In the genomic region with DNA sequence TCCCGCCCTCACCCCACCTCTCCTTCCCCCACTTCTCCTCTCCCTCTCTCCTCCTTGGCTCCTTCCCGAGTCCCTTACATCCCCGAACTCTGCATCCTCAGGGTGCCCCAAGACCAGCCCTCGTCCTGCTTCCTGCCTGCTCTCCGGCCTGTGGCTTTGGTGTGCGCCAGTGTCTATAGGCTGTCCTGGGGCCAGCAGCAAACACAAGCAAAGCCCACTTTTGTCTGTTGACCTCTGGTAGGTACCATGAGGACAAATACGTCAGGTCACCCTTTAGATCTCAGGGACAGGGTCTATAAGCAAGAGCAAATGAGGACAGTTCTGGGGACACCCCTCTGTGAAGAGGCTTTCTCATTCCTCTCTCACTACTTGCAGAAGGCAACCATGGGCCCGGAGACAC, we compare ENCODE assay signal across 8 cellular contexts. TPM values are rescaled to one million over a fixed set of nuclear protein-coding genes. Genes with fewer than 3 reads are reported as not detected.
DNase-seq lines count a peak whose midpoint lies in the region; ATAC-seq, FAIRE-seq and TF ChIP-seq lines count a peak whose summit lies in the region.

No MANE protein-coding gene starts in this region.

- H3K36me3 Mint-ChIP-seq in Calu3 (ENCODE audit: insufficient read depth, unreplicated experiment) (peaks cover 11% of the 10 kb centered on the region), progenitor cell of endocrine pancreas (ENCODE audit: insufficient read depth) (no peaks in the 10 kb centered on the region)

- CTCF ChIA-PET in Calu3 (lab: Charles Lee): interaction anchor here (0.6 kb wide), 1 partner anchor 11 kb away, joined by 3 read pairs; no protein-coding TSS in a partner anchor

- no peak for ATAC-seq in GM18519 (IDR thresholded peaks at IDR 0.05; ENCODE audit: low FRiP score, unreplicated experiment)

- WGBS in esophagus muscularis mucosa: 46% methylated on average over 3 of the region's 8 CpGs

- intact Hi-C loops in Calu3 (cut with micrococcal nuclease; ENCODE audit: unreplicated experiment): no loop called here
- intact Hi-C loops in esophagus muscularis mucosa (cut with DNase I): no loop called here

- H3K27ac Mint-ChIP-seq in Calu3 (ENCODE audit: unreplicated experiment) (peak overlapping the region; percentile 60), progenitor cell of endocrine pancreas (peak overlapping the region; percentile 85)

- H3K4me1 ChIP-seq in esophagus muscularis mucosa: peaks cover 11 to 18% (median 16%) of the 10 kb centered on the region in 4 donors

- H3K4me1 Mint-ChIP-seq in Calu3 (ENCODE audit: low read depth, unreplicated experiment): peaks cover 8% of the 10 kb centered on the region
- H3K4me1 Mint-ChIP-seq in progenitor cell of endocrine pancreas (ENCODE audit: low read depth): peaks cover 5% of the 10 kb centered on the region

- H3K4me3 Mint-ChIP-seq in Calu3 (ENCODE audit: low read depth, unreplicated experiment) (peak overlapping the region; percentile 73), progenitor cell of endocrine pancreas (ENCODE audit: low read depth) (peak overlapping the region; percentile 75)

- peak overlapping the region; percentile 78 to 87 (median 86) for H3K27ac ChIP-seq in esophagus muscularis mucosa (replicated peaks in 1 of 4)

- BruUV-seq in Calu3 (replicated peaks; lab: Mats Ljungman, UMichigan): no TSS peak

- H3K9me3 Mint-ChIP-seq in Calu3 (ENCODE audit: low read depth, unreplicated experiment) (no peaks in the 10 kb centered on the region), progenitor cell of endocrine pancreas (ENCODE audit: low read depth) (no peaks in the 10 kb centered on the region)

- no peak for TF ChIP-seq POLR2A in esophagus muscularis mucosa (IDR thresholded peaks at IDR 0.05; ENCODE audit: low read depth)

- H3K9me3 ChIP-seq in esophagus muscularis mucosa: no peaks in the 10 kb centered on the region

- no peak for TF ChIP-seq CTCF in Calu3 (IDR thresholded peaks at IDR 0.05; ENCODE audit: unreplicated experiment)
- TF ChIP-seq CTCF in esophagus muscularis mucosa (IDR thresholded peaks at IDR 0.05): no peak
- TF ChIP-seq CTCF in progenitor cell of endocrine pancreas (IDR thresholded peaks at IDR 0.05; ENCODE audit: unreplicated experiment): no peak
- no peak for TF ChIP-seq CTCF in D721Med (IDR thresholded peaks at IDR 0.05; ENCODE audit: insufficient read depth, missing control alignments)

- DNase-seq in Calu3: no peak
- peak; percentile 18 for DNase-seq in RPMI7951 (ENCODE audit: low read depth)
- no peak for DNase-seq in esophagus muscularis mucosa (ENCODE audit: extremely low spot score)
- no peak for DNase-seq in progenitor cell of endocrine pancreas (ENCODE audit: low spot score, unreplicated experiment)
- no peak for DNase-seq in D721Med (ENCODE audit: insufficient read length, low spot score)
- DNase-seq in glomerular visceral epithelial cell (ENCODE audit: extremely low spot score): no peak
- DNase-seq in SIG-M5 (lab: John Stamatoyannopoulos, UW): no peak

- peak overlapping the region; percentile 71 to 79 (median 76) for H3K4me3 ChIP-seq in esophagus muscularis mucosa

- no peaks in the 10 kb centered on the region for H3K27me3 ChIP-seq in esophagus muscularis mucosa

- H3K27me3 Mint-ChIP-seq in Calu3 (ENCODE audit: unreplicated experiment) (peaks cover 57% of the 10 kb centered on the region), progenitor cell of endocrine pancreas (peaks cover 61% of the 10 kb centered on the region)

- no peak for TF ChIP-seq EP300 in esophagus muscularis mucosa (IDR thresholded peaks at IDR 0.05)

- peaks cover 0 to 5% (median 0%) of the 10 kb centered on the region in 4 donors for H3K36me3 ChIP-seq in esophagus muscularis mucosa

- FAIRE-seq in D721Med (lab: Jason Lieb, UNC): no peak

RNA-seq across cellular contexts. Expression of a gene that starts 0.3 kb away (rescaled TPM):
- total RNA-seq in Calu3 (2022): 1.1 and 1.2 TPM in 2 replicates
- total RNA-seq in RPMI7951 (2014; rRNA removed; shearing (Covaris generic)): 40.3 and 41.7 TPM in 2 replicates
- 10 to 100 TPM; 58.1 to 73.9 (median 64.1) TPM for total RNA-seq in esophagus muscularis mucosa
- 0.64 TPM in 1 of 2 replicates, not detected in the other for total RNA-seq in progenitor cell of endocrine pancreas

RNA-seq across cellular contexts. Expression of a gene that starts 10.2 kb away (rescaled TPM):
- total RNA-seq in Calu3 (2022) (216 and 247 TPM in 2 replicates), esophagus muscularis mucosa (100 to 1,000 TPM; 164 to 281 (median 264) TPM), progenitor cell of endocrine pancreas (123 and 124 TPM in 2 replicates)
- total RNA-seq in RPMI7951 (2014; rRNA removed; shearing (Covaris generic)): 28.4 and 35.2 TPM in 2 replicates

Comparison
In these comparisons a context has a peak if more than half of its experiments do, and no peak if none do; other contexts are left out.
1. RNA of a gene that starts 0.3 kb away (total RNA-seq): 58.1 to 73.9 TPM in esophagus muscularis mucosa and 40.3 to 41.7 TPM in RPMI7951; 1.1 to 1.2 TPM in Calu3 and 0.64 TPM in progenitor cell of endocrine pancreas; every median in the first group is over 10 times any median in the second.